1 cellular context compared by ENCODE assay signal in genomic region chr1:86200901-86201300, GRCh38.
TF ChIP-seq lines count a peak whose summit lies in the region.

No MANE protein-coding gene starts in this region.

TF ChIP-seq in HEK293, 187 proteins besides CTCF, POLR2A, EP300 and RAD21 (continued from another document):
- TF ChIP-seq HIC1 (tag by site-specific recombination; IDR thresholded peaks at IDR 0.05), result no peak
- no peak for TF ChIP-seq ZNF707 (tag by site-specific recombination; IDR thresholded peaks at IDR 0.05)
- TF ChIP-seq KLF10 (tag by site-specific recombination; IDR thresholded peaks at IDR 0.05), result no peak
- TF ChIP-seq SP7 (tag by site-specific recombination; IDR thresholded peaks at IDR 0.05), result no peak
TF ChIP-seq in HEK293: peak in this region for 0.
